21 cellular contexts compared by ENCODE assay signal in genomic region chr16:76856112-76856511, GRCh38.
A peak's percentile ranks its signal among the peaks of the same experiment; 100 is the strongest.
DNase-seq lines count a peak whose midpoint lies in the region; ATAC-seq, FAIRE-seq and TF ChIP-seq lines count a peak whose summit lies in the region.
"Had no signal": no experiment of that assay in that cellular context is flagged by ENCODE, and none has a peak within 500 bp of the region (broad histone marks: within the 10 kb centered on the region; RNA-seq: fewer than 3 reads in every experiment).

No MANE protein-coding gene starts in this region.

- no peaks in the 10 kb centered on the region for H4K20me1 ChIP-seq in HepG2 (ENCODE audit: insufficient read depth, low read length)
- no peaks in the 10 kb centered on the region for H4K20me1 ChIP-seq in PC-3 (ENCODE audit: low read length)
- H4K20me1 ChIP-seq: BLaER1 had no signal

- H2AFZ ChIP-seq in HepG2 (ENCODE audit: low read length): no peak overlapping the region
- no peak overlapping the region for H2AFZ ChIP-seq in PC-3 (ENCODE audit: low read length)

- POLR2A ChIA-PET in HepG2 (lab: Yijun Ruan, JAX): no interaction called here
- POLR2A ChIA-PET in PC-3 (lab: Charles Lee; ENCODE audit: unreplicated experiment): no interaction called here

- TF ChIP-seq CTCF in HepG2 (CRISPR knock-in tag; IDR thresholded peaks at IDR 0.05) (no peak), right lobe of liver (IDR thresholded peaks at IDR 0.05) (no peak), PC-3 (conservative IDR thresholded peaks at IDR 0.05; ENCODE audit: low read depth, low read length) (no peak)

- H3K4me2 ChIP-seq in HepG2 (ENCODE audit: low read depth, low read length) (no peak overlapping the region), PC-3 (ENCODE audit: low read length) (no peak overlapping the region)
- H3K4me2 ChIP-seq: BLaER1 had no signal

- H3K9ac ChIP-seq in HepG2 (ENCODE audit: insufficient read depth, low read depth, low read length) (no peak overlapping the region), PC-3 (ENCODE audit: low read length) (no peak overlapping the region)
- H3K9ac ChIP-seq: BLaER1 had no signal

- no peaks in the 10 kb centered on the region for H3K9me2 ChIP-seq in PC-3 (replicated peaks; ENCODE audit: low read length)

- no peak for TF ChIP-seq RAD21 in HepG2 (CRISPR knock-in tag; IDR thresholded peaks at IDR 0.05)

- in situ Hi-C loops in HepG2 (cut with HindIII; ENCODE audit: extremely low pct_ligation_motif_present, low pct_unique_long_range_greater_than_20kb): no loop called here

- no TSS peak for BruUV-seq in HepG2 (replicated peaks; lab: Mats Ljungman, UMichigan)
- BruUV-seq in PC-3 (replicated peaks; lab: Mats Ljungman, UMichigan): no TSS peak

- 6% methylated on average over 1 of the region's 1 CpG for WGBS in HepG2 (ENCODE audit: low lambda C conversion rate)
- 67% methylated on average over 1 of the region's 1 CpG for WGBS in right lobe of liver (ENCODE audit: insufficient coverage, low coverage, low lambda C conversion rate, missing lambda C conversion rate)

- no peaks in the 10 kb centered on the region for H3K79me2 ChIP-seq in HepG2 (ENCODE audit: insufficient read depth, low read length)
- H3K79me2 ChIP-seq in PC-3 (ENCODE audit: low read length): no peaks in the 10 kb centered on the region

- H3K4me3 ChIP-seq in HepG2 (replicated peaks in 1 of 3; ENCODE audit: insufficient read depth in 1 of 3, low read depth in 2 of 3, low read length in 3 of 3) (no peak overlapping the region), right lobe of liver (no peak overlapping the region), PC-3 (ENCODE audit: low read length) (no peak overlapping the region)
- H3K4me3 ChIP-seq: BLaER1 had no signal

- FAIRE-seq in HepG2 (lab: Jason Lieb, UNC): no peak
- FAIRE-seq: D721Med, G401.6, GM12891, GM19239 had no signal

- no peaks in the 10 kb centered on the region for H3K4me1 ChIP-seq in HepG2 (ENCODE audit: insufficient read depth, low read length)
- no peaks in the 10 kb centered on the region for H3K4me1 ChIP-seq in right lobe of liver
- H3K4me1 ChIP-seq in PC-3 (ENCODE audit: insufficient read depth, low read length): no peaks in the 10 kb centered on the region
- H3K4me1 ChIP-seq: BE2C, BLaER1, Caco-2 had no signal

- H3K9me3 ChIP-seq in HepG2 (ENCODE audit: low read length) (peaks cover 48% of the 10 kb centered on the region), right lobe of liver (no peaks in the 10 kb centered on the region), PC-3 (ENCODE audit: low read length) (no peaks in the 10 kb centered on the region)
- H3K9me3 ChIP-seq: BE2C, BLaER1, Caco-2 had no signal

- ATAC-seq in HepG2 (no peak), right lobe of liver (no peak), PC-3 (no peak), HG02852 (IDR thresholded peaks at IDR 0.05; ENCODE audit: unreplicated experiment) (no peak)
- ATAC-seq: CD8-positive, alpha-beta T cell had no signal

- H3K36me3 ChIP-seq in HepG2 (replicated peaks in 1 of 2; ENCODE audit: control insufficient read depth in 1 of 2, insufficient read depth in 2 of 2, low read length in 2 of 2): no peaks in the 10 kb centered on the region
- H3K36me3 ChIP-seq in right lobe of liver: no peaks in the 10 kb centered on the region
- no peaks in the 10 kb centered on the region for H3K36me3 ChIP-seq in PC-3 (ENCODE audit: low read depth, low read length)
- H3K36me3 ChIP-seq: BE2C, BLaER1 had no signal

- intact Hi-C loops in HepG2 (cut with micrococcal nuclease; ENCODE audit: unreplicated experiment) (no loop called here), right lobe of liver (cut with DNase I) (no loop called here), PC-3 (cut with micrococcal nuclease) (no loop called here)

- no peaks in the 10 kb centered on the region for H3F3A ChIP-seq in PC-3 (ENCODE audit: low read length, unreplicated experiment)

- CTCF ChIA-PET in HepG2 (lab: Yijun Ruan, JAX; ENCODE audit: low intra/inter-chr PET ratio, low total read pairs) (no interaction called here), PC-3 (lab: Charles Lee) (no interaction called here)

- H3K27ac ChIP-seq in HepG2 (ENCODE audit: extremely low read length, insufficient read depth, low read length) (no peak overlapping the region), right lobe of liver (no peak overlapping the region), PC-3 (ENCODE audit: low read length) (no peak overlapping the region)
- H3K27ac ChIP-seq: 22Rv1, BLaER1 had no signal

- H3K27me3 ChIP-seq in HepG2 (ENCODE audit: control insufficient read depth in 1 of 2, insufficient read depth in 2 of 2, low read length in 2 of 2) (no peaks in the 10 kb centered on the region), right lobe of liver (no peaks in the 10 kb centered on the region), PC-3 (ENCODE audit: low read length) (peaks cover 20% of the 10 kb centered on the region)
- H3K27me3 ChIP-seq: BE2C, BLaER1 had no signal

- DNase-seq in HepG2 (ENCODE audit: low spot score): no peak
- DNase-seq in right lobe of liver: no peak
- peak; percentile 2 for DNase-seq in PC-3
- DNase-seq in amniotic epithelial cell (ENCODE audit: low read depth): peak; percentile 2
- no peak for DNase-seq in NCI-H2081 treated with DMSO at 0.1 percent for 48 hours (lab: John Stamatoyannopoulos, UW)
- DNase-seq: ACHN; BE2C; C1 segment of cervical spinal cord; Caco-2; Calu3; CD4-positive, CD25-positive, alpha-beta regulatory T cell; CD8-positive, alpha-beta T cell; DMS79 treated with DMSO at 0.1 percent for 48 hours; GF-D8 had no signal

- TF ChIP-seq POLR2A in HepG2 (IDR thresholded peaks at IDR 0.05; ENCODE audit: insufficient read depth in 1 of 2, low read depth in 2 of 2, low read length in 2 of 2) (no peak), right lobe of liver (IDR thresholded peaks at IDR 0.05) (no peak)

- TF ChIP-seq EP300 in HepG2 (IDR thresholded peaks at IDR 0.05; ENCODE audit: low read depth in 2 of 2, low read length in 2 of 2) (no peak), HepG2 (CRISPR knock-in tag; IDR thresholded peaks at IDR 0.05; ENCODE audit: borderline replicate concordance) (no peak)

TF ChIP-seq in HepG2, 621 proteins besides CTCF, POLR2A, EP300 and RAD21:
- TF ChIP-seq NFE2L2 (IDR thresholded peaks at IDR 0.05; ENCODE audit: low read length) (no peak), MAFF (IDR thresholded peaks at IDR 0.05; ENCODE audit: low read depth, low read length) (peak; percentile 57), MAFK (conservative IDR thresholded peaks at IDR 0.05 in 1 of 2, IDR thresholded peaks at IDR 0.05 in 1 of 2; ENCODE audit: low read length in 2 of 2) (peak; percentile 39 to 59; a peak in 3 of 4 replicates)

Comparison
In these comparisons a context has a peak if more than half of its experiments do, and no peak if none do; other contexts are left out.
1. DNase-seq: peak in PC-3 (single experiment) and amniotic epithelial cell (single experiment); none in HepG2 (single experiment), right lobe of liver (0 of 3) and NCI-H2081 treated with DMSO at 0.1 percent for 48 hours (single experiment).